ENCODE assay signal across 1 cellular context in genomic region chr20:33871362-33871761, GRCh38.
TF ChIP-seq lines count a peak whose summit lies in the region.

No MANE protein-coding gene starts in this region.

TF ChIP-seq in GM23338, 12 proteins besides CTCF, POLR2A, EP300 and RAD21 (continued from another document):
- TF ChIP-seq, protein P1, sequence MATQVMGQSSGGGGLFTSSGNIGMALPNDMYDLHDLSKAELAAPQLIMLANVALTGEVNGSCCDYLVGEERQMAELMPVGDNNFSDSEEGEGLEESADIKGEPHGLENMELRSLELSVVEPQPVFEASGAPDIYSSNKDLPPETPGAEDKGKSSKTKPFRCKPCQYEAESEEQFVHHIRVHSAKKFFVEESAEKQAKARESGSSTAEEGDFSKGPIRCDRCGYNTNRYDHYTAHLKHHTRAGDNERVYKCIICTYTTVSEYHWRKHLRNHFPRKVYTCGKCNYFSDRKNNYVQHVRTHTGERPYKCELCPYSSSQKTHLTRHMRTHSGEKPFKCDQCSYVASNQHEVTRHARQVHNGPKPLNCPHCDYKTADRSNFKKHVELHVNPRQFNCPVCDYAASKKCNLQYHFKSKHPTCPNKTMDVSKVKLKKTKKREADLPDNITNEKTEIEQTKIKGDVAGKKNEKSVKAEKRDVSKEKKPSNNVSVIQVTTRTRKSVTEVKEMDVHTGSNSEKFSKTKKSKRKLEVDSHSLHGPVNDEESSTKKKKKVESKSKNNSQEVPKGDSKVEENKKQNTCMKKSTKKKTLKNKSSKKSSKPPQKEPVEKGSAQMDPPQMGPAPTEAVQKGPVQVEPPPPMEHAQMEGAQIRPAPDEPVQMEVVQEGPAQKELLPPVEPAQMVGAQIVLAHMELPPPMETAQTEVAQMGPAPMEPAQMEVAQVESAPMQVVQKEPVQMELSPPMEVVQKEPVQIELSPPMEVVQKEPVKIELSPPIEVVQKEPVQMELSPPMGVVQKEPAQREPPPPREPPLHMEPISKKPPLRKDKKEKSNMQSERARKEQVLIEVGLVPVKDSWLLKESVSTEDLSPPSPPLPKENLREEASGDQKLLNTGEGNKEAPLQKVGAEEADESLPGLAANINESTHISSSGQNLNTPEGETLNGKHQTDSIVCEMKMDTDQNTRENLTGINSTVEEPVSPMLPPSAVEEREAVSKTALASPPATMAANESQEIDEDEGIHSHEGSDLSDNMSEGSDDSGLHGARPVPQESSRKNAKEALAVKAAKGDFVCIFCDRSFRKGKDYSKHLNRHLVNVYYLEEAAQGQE (IDR thresholded peaks at IDR 0.05; ENCODE audit: unreplicated experiment), result no peak
- TF ChIP-seq ZNF114 (CRISPR knock-in tag; IDR thresholded peaks at IDR 0.05), result no peak
- no peak for TF ChIP-seq ZNF331 (CRISPR knock-in tag; IDR thresholded peaks at IDR 0.05; ENCODE audit: low read depth)
- TF ChIP-seq, protein P2, sequence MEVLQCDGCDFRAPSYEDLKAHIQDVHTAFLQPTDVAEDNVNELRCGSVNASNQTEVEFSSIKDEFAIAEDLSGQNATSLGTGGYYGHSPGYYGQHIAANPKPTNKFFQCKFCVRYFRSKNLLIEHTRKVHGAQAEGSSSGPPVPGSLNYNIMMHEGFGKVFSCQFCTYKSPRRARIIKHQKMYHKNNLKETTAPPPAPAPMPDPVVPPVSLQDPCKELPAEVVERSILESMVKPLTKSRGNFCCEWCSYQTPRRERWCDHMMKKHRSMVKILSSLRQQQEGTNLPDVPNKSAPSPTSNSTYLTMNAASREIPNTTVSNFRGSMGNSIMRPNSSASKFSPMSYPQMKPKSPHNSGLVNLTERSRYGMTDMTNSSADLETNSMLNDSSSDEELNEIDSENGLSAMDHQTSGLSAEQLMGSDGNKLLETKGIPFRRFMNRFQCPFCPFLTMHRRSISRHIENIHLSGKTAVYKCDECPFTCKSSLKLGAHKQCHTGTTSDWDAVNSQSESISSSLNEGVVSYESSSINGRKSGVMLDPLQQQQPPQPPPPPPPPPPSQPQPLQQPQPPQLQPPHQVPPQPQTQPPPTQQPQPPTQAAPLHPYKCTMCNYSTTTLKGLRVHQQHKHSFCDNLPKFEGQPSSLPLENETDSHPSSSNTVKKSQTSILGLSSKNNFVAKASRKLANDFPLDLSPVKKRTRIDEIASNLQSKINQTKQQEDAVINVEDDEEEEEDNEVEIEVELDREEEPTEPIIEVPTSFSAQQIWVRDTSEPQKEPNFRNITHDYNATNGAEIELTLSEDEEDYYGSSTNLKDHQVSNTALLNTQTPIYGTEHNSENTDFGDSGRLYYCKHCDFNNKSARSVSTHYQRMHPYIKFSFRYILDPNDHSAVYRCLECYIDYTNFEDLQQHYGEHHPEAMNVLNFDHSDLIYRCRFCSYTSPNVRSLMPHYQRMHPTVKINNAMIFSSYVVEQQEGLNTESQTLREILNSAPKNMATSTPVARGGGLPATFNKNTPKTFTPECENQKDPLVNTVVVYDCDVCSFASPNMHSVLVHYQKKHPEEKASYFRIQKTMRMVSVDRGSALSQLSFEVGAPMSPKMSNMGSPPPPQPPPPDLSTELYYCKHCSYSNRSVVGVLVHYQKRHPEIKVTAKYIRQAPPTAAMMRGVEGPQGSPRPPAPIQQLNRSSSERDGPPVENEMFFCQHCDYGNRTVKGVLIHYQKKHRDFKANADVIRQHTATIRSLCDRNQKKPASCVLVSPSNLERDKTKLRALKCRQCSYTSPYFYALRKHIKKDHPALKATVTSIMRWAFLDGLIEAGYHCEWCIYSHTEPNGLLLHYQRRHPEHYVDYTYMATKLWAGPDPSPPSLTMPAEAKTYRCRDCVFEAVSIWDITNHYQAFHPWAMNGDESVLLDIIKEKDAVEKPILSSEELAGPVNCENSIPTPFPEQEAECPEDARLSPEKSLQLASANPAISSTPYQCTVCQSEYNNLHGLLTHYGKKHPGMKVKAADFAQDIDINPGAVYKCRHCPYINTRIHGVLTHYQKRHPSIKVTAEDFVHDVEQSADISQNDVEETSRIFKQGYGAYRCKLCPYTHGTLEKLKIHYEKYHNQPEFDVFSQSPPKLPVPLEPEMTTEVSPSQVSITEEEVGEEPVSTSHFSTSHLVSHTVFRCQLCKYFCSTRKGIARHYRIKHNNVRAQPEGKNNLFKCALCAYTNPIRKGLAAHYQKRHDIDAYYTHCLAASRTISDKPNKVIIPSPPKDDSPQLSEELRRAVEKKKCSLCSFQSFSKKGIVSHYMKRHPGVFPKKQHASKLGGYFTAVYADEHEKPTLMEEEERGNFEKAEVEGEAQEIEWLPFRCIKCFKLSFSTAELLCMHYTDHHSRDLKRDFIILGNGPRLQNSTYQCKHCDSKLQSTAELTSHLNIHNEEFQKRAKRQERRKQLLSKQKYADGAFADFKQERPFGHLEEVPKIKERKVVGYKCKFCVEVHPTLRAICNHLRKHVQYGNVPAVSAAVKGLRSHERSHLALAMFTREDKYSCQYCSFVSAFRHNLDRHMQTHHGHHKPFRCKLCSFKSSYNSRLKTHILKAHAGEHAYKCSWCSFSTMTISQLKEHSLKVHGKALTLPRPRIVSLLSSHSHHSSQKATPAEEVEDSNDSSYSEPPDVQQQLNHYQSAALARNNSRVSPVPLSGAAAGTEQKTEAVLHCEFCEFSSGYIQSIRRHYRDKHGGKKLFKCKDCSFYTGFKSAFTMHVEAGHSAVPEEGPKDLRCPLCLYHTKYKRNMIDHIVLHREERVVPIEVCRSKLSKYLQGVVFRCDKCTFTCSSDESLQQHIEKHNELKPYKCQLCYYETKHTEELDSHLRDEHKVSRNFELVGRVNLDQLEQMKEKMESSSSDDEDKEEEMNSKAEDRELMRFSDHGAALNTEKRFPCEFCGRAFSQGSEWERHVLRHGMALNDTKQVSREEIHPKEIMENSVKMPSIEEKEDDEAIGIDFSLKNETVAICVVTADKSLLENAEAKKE (CRISPR knock-in tag; IDR thresholded peaks at IDR 0.05), result no peak
- TF ChIP-seq ETS1 (IDR thresholded peaks at IDR 0.05), result no peak
- no peak for TF ChIP-seq EZH2phosphoT487 (IDR thresholded peaks at IDR 0.05; ENCODE audit: unreplicated experiment)
- no peak for TF ChIP-seq POLR2AphosphoS5 (IDR thresholded peaks at IDR 0.05; ENCODE audit: low read depth)
